8 cellular contexts compared by ENCODE assay signal in genomic region chr1:231691618-231692259, GRCh38.
A peak's percentile ranks its signal among the peaks of the same experiment; 100 is the strongest.
DNase-seq lines count a peak whose midpoint lies in the region; ATAC-seq and TF ChIP-seq lines count a peak whose summit lies in the region.

No MANE protein-coding gene starts in this region.

- in situ Hi-C loops in Panc1 (cut with HindIII; ENCODE audit: low pct_unique_long_range_greater_than_20kb, low sequenced_read_pairs): no loop called here

- no peak overlapping the region for H3K4me3 ChIP-seq in Panc1 (ENCODE audit: low read depth in 2 of 2, low read length in 2 of 2)
- no peak overlapping the region for H3K4me3 ChIP-seq in fibroblast of lung (replicated peaks in 1 of 4; ENCODE audit: control extremely low read depth in 1 of 4, insufficient read depth in 1 of 4, low read depth in 3 of 4, low read length in 4 of 4)
- H3K4me3 ChIP-seq in osteoblast (ENCODE audit: insufficient read depth, low read length): no peak overlapping the region

- no peaks in the 10 kb centered on the region for H3K27me3 ChIP-seq in Panc1 (ENCODE audit: control insufficient read depth, insufficient read depth, low read length)
- no peaks in the 10 kb centered on the region for H3K27me3 ChIP-seq in fibroblast of lung (ENCODE audit: control insufficient read depth, insufficient read depth, low read length)
- no peaks in the 10 kb centered on the region for H3K27me3 ChIP-seq in osteoblast (ENCODE audit: insufficient read depth, low read length)

- no peaks in the 10 kb centered on the region for H3K79me2 ChIP-seq in fibroblast of lung (ENCODE audit: control insufficient read depth, insufficient read depth, low read length)
- no peaks in the 10 kb centered on the region for H3K79me2 ChIP-seq in osteoblast (ENCODE audit: insufficient read depth, low read length)

- H3K4me1 ChIP-seq in Panc1 (ENCODE audit: control insufficient read depth, insufficient read depth, low read length) (no peaks in the 10 kb centered on the region), fibroblast of lung (ENCODE audit: control insufficient read depth, extremely low read depth, insufficient read depth, low read length) (no peaks in the 10 kb centered on the region), osteoblast (ENCODE audit: insufficient read depth, low read length) (no peaks in the 10 kb centered on the region)

- peak; percentile 88 for TF ChIP-seq CTCF in Panc1 (IDR thresholded peaks at IDR 0.05)
- peak; percentile 59 to 64 for TF ChIP-seq CTCF in fibroblast of lung (conservative IDR thresholded peaks at IDR 0.05 in 1 of 2, IDR thresholded peaks at IDR 0.05 in 1 of 2; ENCODE audit: low read depth in 1 of 2, low read length in 2 of 2)
- TF ChIP-seq CTCF in osteoblast (IDR thresholded peaks at IDR 0.05; ENCODE audit: extremely low read depth, low read depth, low read length): peak; percentile 73

- H3K9me3 ChIP-seq in Panc1 (ENCODE audit: control insufficient read depth, insufficient read depth, low read depth, low read length): no peaks in the 10 kb centered on the region
- no peaks in the 10 kb centered on the region for H3K9me3 ChIP-seq in fibroblast of lung (ENCODE audit: control insufficient read depth, insufficient read depth, low read depth, low read length)
- H3K9me3 ChIP-seq in osteoblast (ENCODE audit: low read depth, low read length): no peaks in the 10 kb centered on the region

- intact Hi-C loops in Panc1 (cut with micrococcal nuclease; ENCODE audit: unreplicated experiment): no loop called here

- H3K4me2 ChIP-seq in fibroblast of lung (ENCODE audit: extremely low read depth, insufficient read depth, low read length) (no peak overlapping the region), osteoblast (ENCODE audit: insufficient read depth, low read length) (peak overlapping the region; percentile 48)

- no peaks in the 10 kb centered on the region for H3K36me3 ChIP-seq in Panc1 (ENCODE audit: control insufficient read depth, insufficient read depth, low read length)
- H3K36me3 ChIP-seq in fibroblast of lung (ENCODE audit: control insufficient read depth, insufficient read depth, low read length): no peaks in the 10 kb centered on the region
- H3K36me3 ChIP-seq in osteoblast (ENCODE audit: insufficient read depth, low read length): no peaks in the 10 kb centered on the region

- no peak overlapping the region for H3K9ac ChIP-seq in fibroblast of lung (ENCODE audit: insufficient read depth, low read length)

- H2AFZ ChIP-seq in fibroblast of lung (ENCODE audit: low read length): no peak overlapping the region
- H2AFZ ChIP-seq in osteoblast (ENCODE audit: low read length): no peak overlapping the region

- peak; percentile 52 for DNase-seq in EH (ENCODE audit: low read depth)
- DNase-seq in Panc1 (ENCODE audit: low read depth, low spot score): peak; percentile 7
- DNase-seq in fibroblast of lung (ENCODE audit: low read depth in 2 of 2): peak in 1 of 2 donors; percentile 62
- peak; percentile 94 for DNase-seq in osteoblast (ENCODE audit: insufficient read length, low spot score, missing footprints)
- no peak for DNase-seq in NOMO-1 treated with DMSO at 0.1 percent for 48 hours (lab: John Stamatoyannopoulos, UW; ENCODE audit: unreplicated experiment)
- DNase-seq in stimulated activated CD4-positive, alpha-beta T cell treated with anti-CD3 and anti-CD28 coated beads, Interleukin-15, amount 100 ng/mL, for 24 hours: no peak
- DNase-seq in NCI-H1105 treated with DMSO at 0.1 percent for 48 hours (lab: John Stamatoyannopoulos, UW): no peak

- H3K27ac ChIP-seq in Panc1 (ENCODE audit: low read length): no peak overlapping the region
- H3K27ac ChIP-seq in fibroblast of lung (ENCODE audit: insufficient read depth, low read length): no peak overlapping the region
- no peak overlapping the region for H3K27ac ChIP-seq in osteoblast (ENCODE audit: low read depth, low read length)

- CTCF ChIA-PET in Panc1 (lab: Charles Lee): no interaction called here

- no TSS peak for BruUV-seq in Panc1 (replicated peaks; lab: Mats Ljungman, UMichigan)

- no peaks in the 10 kb centered on the region for H4K20me1 ChIP-seq in fibroblast of lung (ENCODE audit: control insufficient read depth, extremely low read depth, insufficient read depth, low read length)
- H4K20me1 ChIP-seq in osteoblast (ENCODE audit: insufficient read depth, low read length): no peaks in the 10 kb centered on the region

- POLR2A ChIA-PET in Panc1 (lab: Charles Lee): no interaction called here

- peak; percentile 86 for ATAC-seq in Panc1
- ATAC-seq in HG03095 (IDR thresholded peaks at IDR 0.05; ENCODE audit: unreplicated experiment): no peak

Comparison
In these comparisons a context has a peak if more than half of its experiments do, and no peak if none do; other contexts are left out.
1. DNase-seq: peak in EH (single experiment), Panc1 (single experiment) and osteoblast (single experiment); none in NOMO-1 treated with DMSO at 0.1 percent for 48 hours (single experiment), stimulated activated CD4-positive, alpha-beta T cell treated with anti-CD3 and anti-CD28 coated beads, Interleukin-15, amount 100 ng/mL, for 24 hours (single experiment) and NCI-H1105 treated with DMSO at 0.1 percent for 48 hours (single experiment).
2. Peak in every context shown above with its lines, with median percentiles within 50 percentile points of each other: CTCF ChIP-seq.